1 cellular context compared by ENCODE assay signal in genomic region chr5:73118331-73119011, GRCh38.
TF ChIP-seq lines count a peak whose summit lies in the region.

No MANE protein-coding gene starts in this region.

TF ChIP-seq in HepG2, 621 proteins besides CTCF, POLR2A, EP300 and RAD21:
- TF ChIP-seq ZNF777 (CRISPR knock-in tag; IDR thresholded peaks at IDR 0.05) (no peak), BCL6 (CRISPR knock-in tag; IDR thresholded peaks at IDR 0.05) (0 out of 2 replicates have a peak, but pooled peaks have one; percentile 27)
